Comparison of ENCODE assay signal across 22 cellular contexts in the genomic region with DNA sequence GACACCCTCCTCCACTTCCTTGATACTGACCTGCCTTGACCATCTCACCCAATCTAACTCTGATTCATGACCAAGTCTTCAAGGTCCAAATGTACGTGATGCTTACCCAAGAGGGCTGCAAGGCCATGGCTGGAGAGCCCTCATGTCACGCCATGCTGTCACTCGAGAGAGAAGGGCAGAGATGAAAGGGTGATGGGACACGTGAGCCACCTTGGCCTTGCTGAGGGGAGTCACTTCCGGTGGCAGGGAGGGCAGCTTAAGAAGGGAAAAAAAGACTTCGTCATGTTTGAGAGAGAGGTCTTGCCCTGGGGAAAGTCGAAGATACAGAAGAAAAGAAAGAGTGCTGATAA.
"Had no signal": no experiment of that assay in that cellular context is flagged by ENCODE, and none has a peak within 500 bp of the region (broad histone marks: within the 10 kb centered on the region; RNA-seq: fewer than 3 reads in every experiment).

No MANE protein-coding gene starts in this region.

- H3K27ac ChIP-seq: body of pancreas, coronary artery, foreskin keratinocyte, left lung, skin epidermis, suprapubic skin had no signal

- H3K27me3 ChIP-seq: body of pancreas, foreskin keratinocyte, suprapubic skin, upper lobe of left lung had no signal

- H3K4me3 Mint-ChIP-seq: activated CD8-positive, alpha-beta T cell treated with anti-CD3 and anti-CD28 coated beads for 36 hours had no signal

- H3K4me3 ChIP-seq: body of pancreas, coronary artery, left lung, mucosa of descending colon, skin epidermis, suprapubic skin, upper lobe of left lung had no signal

- H3K36me3 Mint-ChIP-seq: naive thymus-derived CD4-positive, alpha-beta T cell had no signal

- H3K9me3 Mint-ChIP-seq: activated B cell treated with CpG ODN at 0.5 μM for 24 hours; activated CD8-positive, alpha-beta T cell treated with anti-CD3 and anti-CD28 coated beads for 36 hours; activated naive CD4-positive, alpha-beta T cell treated with anti-CD3 and anti-CD28 coated beads, Interleukin-2, amount 50 U/mL, for 72 hours; naive thymus-derived CD4-positive, alpha-beta T cell had no signal

- H3K9me3 ChIP-seq: body of pancreas, left lung, mucosa of descending colon, suprapubic skin, upper lobe of left lung had no signal

- H3K36me3 ChIP-seq: left lung, suprapubic skin, upper lobe of left lung had no signal

- H3K27ac Mint-ChIP-seq: activated B cell treated with CpG ODN at 0.5 μM for 24 hours; activated CD8-positive, alpha-beta T cell treated with anti-CD3 and anti-CD28 coated beads for 36 hours; activated naive CD4-positive, alpha-beta T cell treated with anti-CD3 and anti-CD28 coated beads, Interleukin-2, amount 50 U/mL, for 72 hours had no signal

- ATAC-seq: activated CD8-positive, alpha-beta T cell treated with anti-CD3 and anti-CD28 coated beads for 36 hours; activated naive CD4-positive, alpha-beta T cell treated with anti-CD3 and anti-CD28 coated beads, Interleukin-2, amount 50 U/mL, for 72 hours; foreskin keratinocyte; left lung; naive thymus-derived CD4-positive, alpha-beta T cell; stimulated activated naive CD8-positive, alpha-beta T cell treated with anti-CD3 and anti-CD28 coated beads, Interleukin-15, Interleukin-2, amounts not matched to agents 100 U/mL and 50 U/mL, for 24 hours had no signal

- DNase-seq: activated B cell treated with CpG ODN at 0.5 μM for 24 hours; activated CD4-positive, alpha-beta T cell treated with anti-CD3 and anti-CD28 coated beads for 48 hours; activated CD8-positive, alpha-beta T cell treated with anti-CD3 and anti-CD28 coated beads for 36 hours; activated effector memory CD4-positive, alpha-beta T cell treated with anti-CD3 and anti-CD28 coated beads, Interleukin-2, amount 50 U/mL, for 16 hours; activated T-cell treated with anti-CD3 and anti-CD28 coated beads, Interleukin-2, amount 50 U/mL, for 48 hours; amniotic stem cell; central memory CD4-positive, alpha-beta T cell; effector memory CD4-positive, alpha-beta T cell; glutamatergic neuron; hypothalamus; kidney; left lung; naive thymus-derived CD4-positive, alpha-beta T cell; stimulated activated naive CD8-positive, alpha-beta T cell treated with anti-CD3 and anti-CD28 coated beads, Interleukin-15, Interleukin-2, amounts not matched to agents 100 U/mL and 50 U/mL, for 24 hours; upper lobe of left lung had no signal

- FAIRE-seq: kidney had no signal

- H3K27me3 Mint-ChIP-seq: activated B cell treated with CpG ODN at 0.5 μM for 24 hours had no signal
